8 cellular contexts compared by ENCODE assay signal in the genomic region with DNA sequence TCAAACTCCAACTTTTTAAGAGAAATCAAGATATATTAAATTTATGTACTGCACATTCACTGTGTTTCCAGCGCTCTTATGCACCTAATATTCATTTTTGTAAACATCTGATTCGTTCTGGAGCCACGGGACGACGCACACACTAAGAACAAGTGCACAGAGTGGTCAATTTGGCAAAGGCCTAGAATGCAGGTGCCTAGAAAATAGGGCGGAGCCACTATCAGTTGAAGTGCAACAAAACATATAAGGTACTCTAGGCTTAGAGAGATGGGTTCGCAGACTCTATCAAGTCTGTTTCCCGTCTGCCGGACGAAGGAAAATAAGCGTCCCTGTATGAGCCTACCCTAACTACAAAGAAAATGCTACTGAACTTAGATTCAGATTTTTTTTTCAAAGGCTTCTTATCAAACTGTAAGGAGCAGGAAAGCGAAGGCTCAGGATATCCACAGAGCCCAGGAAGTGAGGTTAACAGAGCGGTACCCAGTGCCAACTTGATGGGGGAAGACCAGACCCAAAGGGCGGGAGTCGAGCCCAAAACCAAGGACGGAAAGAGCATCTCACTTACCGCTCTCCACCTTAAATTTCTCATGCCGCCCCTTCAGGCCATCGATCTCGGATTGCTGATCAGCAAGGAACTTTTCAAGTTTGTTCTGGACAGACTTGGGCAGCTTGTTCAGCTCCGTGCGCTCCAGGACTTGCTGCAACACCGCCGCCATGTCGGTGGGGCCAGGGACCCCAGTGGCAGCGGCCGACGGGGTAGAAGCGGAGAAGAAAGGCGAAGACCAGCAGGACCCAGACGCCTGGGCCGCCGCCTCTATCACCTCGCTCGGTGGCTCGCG. TPM values are rescaled to one million over a fixed set of nuclear protein-coding genes. Genes with fewer than 3 reads are reported as not detected.
DNase-seq lines count a peak whose midpoint lies in the region; ATAC-seq and TF ChIP-seq lines count a peak whose summit lies in the region.

No MANE protein-coding gene starts in this region.

- DNase-seq in NCI-H2107 treated with DMSO at 0.1 percent for 48 hours (lab: John Stamatoyannopoulos, UW; ENCODE audit: unreplicated experiment) (peak; percentile 29), NCI-H2107 (lab: John Stamatoyannopoulos, UW) (no peak), cardiac fibroblast (ENCODE audit: low read depth in 2 of 2) (peak; percentile 18 to 40), left colon (peak; percentile 24 to 43)
- DNase-seq in stimulated activated CD8-positive, alpha-beta memory T cell treated with anti-CD3 and anti-CD28 coated beads, Interleukin-12 subunit alpha, Interleukin-12 subunit beta, amount 100 ng/mL, for 24 hours (ENCODE audit: extremely low read depth): peak; percentile 1

- H3K4me3 ChIP-seq in cardiac fibroblast (replicated peaks in 1 of 2; ENCODE audit: low read depth in 2 of 2, low read length in 2 of 2): peak overlapping the region; percentile 85 to 90

- TF ChIP-seq EP300 in Ishikawa (IDR thresholded peaks at IDR 0.05; ENCODE audit: borderline replicate concordance): no peak

- ATAC-seq in GM21825 (IDR thresholded peaks at IDR 0.05; ENCODE audit: unreplicated experiment): peak; percentile 30
- peak; percentile 52 for ATAC-seq in SK-N-SH treated with all-trans-retinoic acid at 6 μM for 48 hours
- ATAC-seq in left colon: peak; percentile 20

- no peak for TF ChIP-seq RAD21 in Ishikawa (IDR thresholded peaks at IDR 0.05; ENCODE audit: low read depth)

- intact Hi-C loops in left colon (cut with DNase I, micrococcal nuclease): loop anchor here in 1 of 2 donors (10.0 kb wide), 1 partner anchor 1220 kb away; a partner anchor contains a TSS

- TF ChIP-seq CTCF in cardiac fibroblast (IDR thresholded peaks at IDR 0.05; ENCODE audit: low read depth, low read length): no peak

TF ChIP-seq in Ishikawa, 13 proteins besides CTCF, POLR2A, EP300 and RAD21:
- TF ChIP-seq, protein P1, sequence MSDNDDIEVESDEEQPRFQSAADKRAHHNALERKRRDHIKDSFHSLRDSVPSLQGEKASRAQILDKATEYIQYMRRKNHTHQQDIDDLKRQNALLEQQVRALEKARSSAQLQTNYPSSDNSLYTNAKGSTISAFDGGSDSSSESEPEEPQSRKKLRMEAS (IDR thresholded peaks at IDR 0.05): no peak
- peak; percentile 70 for TF ChIP-seq YY1 (IDR thresholded peaks at IDR 0.05; ENCODE audit: low read depth)

TF ChIP-seq in SK-N-SH treated with all-trans-retinoic acid at 6 μM for 48 hours, 23 proteins besides CTCF, POLR2A, EP300 and RAD21:
- TF ChIP-seq, protein P2, sequence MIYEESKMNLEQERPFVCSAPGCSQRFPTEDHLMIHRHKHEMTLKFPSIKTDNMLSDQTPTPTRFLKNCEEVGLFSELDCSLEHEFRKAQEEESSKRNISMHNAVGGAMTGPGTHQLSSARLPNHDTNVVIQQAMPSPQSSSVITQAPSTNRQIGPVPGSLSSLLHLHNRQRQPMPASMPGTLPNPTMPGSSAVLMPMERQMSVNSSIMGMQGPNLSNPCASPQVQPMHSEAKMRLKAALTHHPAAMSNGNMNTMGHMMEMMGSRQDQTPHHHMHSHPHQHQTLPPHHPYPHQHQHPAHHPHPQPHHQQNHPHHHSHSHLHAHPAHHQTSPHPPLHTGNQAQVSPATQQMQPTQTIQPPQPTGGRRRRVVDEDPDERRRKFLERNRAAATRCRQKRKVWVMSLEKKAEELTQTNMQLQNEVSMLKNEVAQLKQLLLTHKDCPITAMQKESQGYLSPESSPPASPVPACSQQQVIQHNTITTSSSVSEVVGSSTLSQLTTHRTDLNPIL (CRISPR knock-in tag; IDR thresholded peaks at IDR 0.05; ENCODE audit: low read depth): no peak
- TF ChIP-seq OSR1 (CRISPR knock-in tag; IDR thresholded peaks at IDR 0.05) (no peak), ESRRG (CRISPR knock-in tag; IDR thresholded peaks at IDR 0.05) (no peak), TOX (CRISPR knock-in tag; IDR thresholded peaks at IDR 0.05; ENCODE audit: borderline replicate concordance) (no peak)
- TF ChIP-seq, protein P3, sequence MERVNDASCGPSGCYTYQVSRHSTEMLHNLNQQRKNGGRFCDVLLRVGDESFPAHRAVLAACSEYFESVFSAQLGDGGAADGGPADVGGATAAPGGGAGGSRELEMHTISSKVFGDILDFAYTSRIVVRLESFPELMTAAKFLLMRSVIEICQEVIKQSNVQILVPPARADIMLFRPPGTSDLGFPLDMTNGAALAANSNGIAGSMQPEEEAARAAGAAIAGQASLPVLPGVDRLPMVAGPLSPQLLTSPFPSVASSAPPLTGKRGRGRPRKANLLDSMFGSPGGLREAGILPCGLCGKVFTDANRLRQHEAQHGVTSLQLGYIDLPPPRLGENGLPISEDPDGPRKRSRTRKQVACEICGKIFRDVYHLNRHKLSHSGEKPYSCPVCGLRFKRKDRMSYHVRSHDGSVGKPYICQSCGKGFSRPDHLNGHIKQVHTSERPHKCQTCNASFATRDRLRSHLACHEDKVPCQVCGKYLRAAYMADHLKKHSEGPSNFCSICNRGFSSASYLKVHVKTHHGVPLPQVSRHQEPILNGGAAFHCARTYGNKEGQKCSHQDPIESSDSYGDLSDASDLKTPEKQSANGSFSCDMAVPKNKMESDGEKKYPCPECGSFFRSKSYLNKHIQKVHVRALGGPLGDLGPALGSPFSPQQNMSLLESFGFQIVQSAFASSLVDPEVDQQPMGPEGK (CRISPR knock-in tag; IDR thresholded peaks at IDR 0.05; ENCODE audit: borderline replicate concordance): no peak

RNA-seq across cellular contexts. Expression of a gene that starts 0.5 kb away (rescaled TPM):
- 10 to 100 TPM; 66.0 to 70.0 TPM for total RNA-seq in left colon

RNA-seq across cellular contexts. Expression of a gene that starts 1.1 kb away (rescaled TPM):
- 10 to 100 TPM; 16.8 to 19.0 TPM for total RNA-seq in left colon
